Comparison of ENCODE assay signal across 17 cellular contexts in the genomic region with DNA sequence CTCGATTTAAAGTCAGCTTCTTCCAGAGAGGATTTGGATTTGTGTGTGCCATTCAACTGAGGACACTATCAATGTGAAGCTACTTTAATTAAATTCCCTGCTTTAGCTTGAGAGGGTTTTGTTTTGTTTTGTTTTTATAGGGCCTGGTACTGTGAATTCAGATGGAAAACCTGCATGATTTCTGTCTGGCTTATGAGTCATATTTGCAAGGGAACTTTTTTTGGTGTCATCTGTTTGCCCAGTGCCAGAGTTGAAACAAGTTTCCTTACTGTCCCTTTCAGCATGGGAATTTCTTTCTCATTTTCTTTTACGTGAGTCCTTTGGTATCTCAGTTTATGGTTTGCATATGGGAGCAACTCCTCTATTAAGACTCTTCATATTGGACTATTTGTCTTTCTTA.
DNase-seq lines count a peak whose midpoint lies in the region; ATAC-seq, FAIRE-seq and TF ChIP-seq lines count a peak whose summit lies in the region.
"Had no signal": no experiment of that assay in that cellular context is flagged by ENCODE, and none has a peak within 500 bp of the region (broad histone marks: within the 10 kb centered on the region; RNA-seq: fewer than 3 reads in every experiment).

No MANE protein-coding gene starts in this region.

- H3K27me3 Mint-ChIP-seq in MCF 10A (ENCODE audit: insufficient read depth, unreplicated experiment) (no peaks in the 10 kb centered on the region), astrocyte (ENCODE audit: low read depth, unreplicated experiment) (no peaks in the 10 kb centered on the region), natural killer cell (ENCODE audit: low read depth in 2 of 2) (peaks cover 0 to 4% of the 10 kb centered on the region in 2 donors)
- H3K27me3 Mint-ChIP-seq: B cell; CD4-positive, alpha-beta T cell had no signal

- H3K27me3 ChIP-seq in breast epithelium: no peaks in the 10 kb centered on the region
- H3K27me3 ChIP-seq in IMR-90 (ENCODE audit: control insufficient read depth, insufficient read depth, low read length): no peaks in the 10 kb centered on the region
- H3K27me3 ChIP-seq in astrocyte (ENCODE audit: insufficient read depth, low read length): no peaks in the 10 kb centered on the region
- no peaks in the 10 kb centered on the region for H3K27me3 ChIP-seq in BE2C
- no peaks in the 10 kb centered on the region for H3K27me3 ChIP-seq in tibial artery

- H3K18ac ChIP-seq in IMR-90 (ENCODE audit: low read depth, low read length): no peak overlapping the region; the same call in 1 of the 2 replicates

- H3K4me3 Mint-ChIP-seq in MCF 10A (ENCODE audit: unreplicated experiment) (no peak overlapping the region), astrocyte (ENCODE audit: unreplicated experiment) (no peak overlapping the region), natural killer cell (no peak overlapping the region)
- H3K4me3 Mint-ChIP-seq: B cell; CD4-positive, alpha-beta T cell had no signal

- CTCF ChIA-PET in MCF 10A (lab: Yijun Ruan, JAX) (interaction anchor here (0.6 to 1.7 kb wide), 3 partner anchors 16 to 228 kb away, joined by 3 to 5 read pairs (median 3); no protein-coding TSS in a partner anchor), IMR-90 (lab: Yijun Ruan, JAX) (interaction anchor here (0.6 kb wide), 1 partner anchor 49 kb away, joined by 3 read pairs; no protein-coding TSS in a partner anchor)

- H3K27ac ChIP-seq in breast epithelium: no peak overlapping the region
- H3K27ac ChIP-seq in IMR-90 (ENCODE audit: insufficient read depth, low read length): no peak overlapping the region
- no peak overlapping the region for H3K27ac ChIP-seq in astrocyte (ENCODE audit: low read depth, low read length)
- no peak overlapping the region for H3K27ac ChIP-seq in tibial artery

- H3K36me3 Mint-ChIP-seq in MCF 10A (ENCODE audit: insufficient read depth, unreplicated experiment) (no peaks in the 10 kb centered on the region), astrocyte (ENCODE audit: low read depth, unreplicated experiment) (no peaks in the 10 kb centered on the region), natural killer cell (no peaks in the 10 kb centered on the region)

- no peaks in the 10 kb centered on the region for H3K4me1 ChIP-seq in breast epithelium
- peaks cover 3% of the 10 kb centered on the region for H3K4me1 ChIP-seq in IMR-90 (ENCODE audit: control insufficient read depth, insufficient read depth, low read length)
- no peaks in the 10 kb centered on the region for H3K4me1 ChIP-seq in astrocyte (ENCODE audit: insufficient read depth, low read length)
- H3K4me1 ChIP-seq in BE2C: no peaks in the 10 kb centered on the region
- no peaks in the 10 kb centered on the region for H3K4me1 ChIP-seq in tibial artery

- peaks cover 3% of the 10 kb centered on the region for H3K9me1 ChIP-seq in IMR-90 (ENCODE audit: insufficient read depth, low read length)

- H3K9ac ChIP-seq in IMR-90 (ENCODE audit: low read depth, low read length) (no peak overlapping the region), astrocyte (ENCODE audit: low read length) (peak overlapping the region; percentile 4)

- POLR2A ChIA-PET in MCF 10A (lab: Yijun Ruan, JAX): interaction anchor here (1.4 kb wide), 1 partner anchor 133 kb away, joined by 4 read pairs; no protein-coding TSS in a partner anchor
- POLR2A ChIA-PET in IMR-90 (lab: Charles Lee; ENCODE audit: unreplicated experiment): no interaction called here

- peak overlapping the region; percentile 52 for H2BK5ac ChIP-seq in IMR-90 (ENCODE audit: low read depth, low read length, poor library complexity, severe bottlenecking)

- no peak overlapping the region for H3K4me3 ChIP-seq in breast epithelium
- no peak overlapping the region for H3K4me3 ChIP-seq in IMR-90 (ENCODE audit: insufficient read depth, low read depth, low read length)
- H3K4me3 ChIP-seq in astrocyte (ENCODE audit: insufficient read depth, low read depth, low read length): no peak overlapping the region
- H3K4me3 ChIP-seq in BE2C (ENCODE audit: low read depth, low read length): no peak overlapping the region
- H3K4me3 ChIP-seq in tibial artery: no peak overlapping the region

- in situ Hi-C loops in IMR-90 (cut with MboI; ENCODE audit: low sequenced_read_pairs): no loop called here

- no peak overlapping the region for H3K23ac ChIP-seq in IMR-90 (ENCODE audit: low read depth, low read length)

- dilution Hi-C loops in IMR-90 (cut with HindIII; ENCODE audit: low sequenced_read_pairs, unreplicated experiment): no loop called here

- peak overlapping the region; percentile 11 for H3K27ac Mint-ChIP-seq in MCF 10A (ENCODE audit: low read depth, unreplicated experiment)
- no peak overlapping the region for H3K27ac Mint-ChIP-seq in astrocyte (ENCODE audit: unreplicated experiment)
- H3K27ac Mint-ChIP-seq in natural killer cell: no peak overlapping the region
- H3K27ac Mint-ChIP-seq: B cell; CD4-positive, alpha-beta T cell had no signal

- H2AFZ ChIP-seq in IMR-90 (replicated peaks; ENCODE audit: low read length, poor library complexity): no peak overlapping the region
- H2AFZ ChIP-seq in astrocyte (ENCODE audit: low read depth, low read length): no peak overlapping the region

- H2BK120ac ChIP-seq in IMR-90 (ENCODE audit: low read depth, low read length): no peak overlapping the region

- H4K8ac ChIP-seq in IMR-90 (ENCODE audit: low read depth in 2 of 2, low read length in 2 of 2): no peak overlapping the region

- no peak overlapping the region for H3K4ac ChIP-seq in IMR-90 (ENCODE audit: low read depth, low read length)

- TF ChIP-seq CTCF in MCF 10A (IDR thresholded peaks at IDR 0.05; ENCODE audit: unreplicated experiment): no peak
- TF ChIP-seq CTCF in breast epithelium (IDR thresholded peaks at IDR 0.05): no peak
- no peak for TF ChIP-seq CTCF in IMR-90 (conservative IDR thresholded peaks at IDR 0.05; ENCODE audit: low read depth, low read length)
- no peak for TF ChIP-seq CTCF in astrocyte (IDR thresholded peaks at IDR 0.05; ENCODE audit: insufficient read depth, low read depth, low read length)
- TF ChIP-seq CTCF in BE2C (IDR thresholded peaks at IDR 0.05; ENCODE audit: low read depth, low read length): no peak
- no peak for TF ChIP-seq CTCF in natural killer cell (IDR thresholded peaks at IDR 0.05)
- no peak for TF ChIP-seq CTCF in tibial artery (IDR thresholded peaks at IDR 0.05)

- H3K9me3 ChIP-seq in breast epithelium: no peaks in the 10 kb centered on the region
- no peaks in the 10 kb centered on the region for H3K9me3 ChIP-seq in IMR-90 (ENCODE audit: control insufficient read depth, insufficient read depth, low read length)
- no peaks in the 10 kb centered on the region for H3K9me3 ChIP-seq in astrocyte (ENCODE audit: insufficient read depth, low read depth, low read length)
- H3K9me3 ChIP-seq in BE2C: no peaks in the 10 kb centered on the region
- H3K9me3 ChIP-seq in tibial artery: no peaks in the 10 kb centered on the region

- H3K4me2 ChIP-seq in IMR-90 (ENCODE audit: low read depth, low read length) (no peak overlapping the region), astrocyte (ENCODE audit: low read length) (no peak overlapping the region)

- ATAC-seq in IMR-90 (ENCODE audit: low read depth): no peak
- no peak for ATAC-seq in natural killer cell

- no TSS peak for BruUV-seq in MCF 10A (replicated peaks; lab: Mats Ljungman, UMichigan)
- BruUV-seq in IMR-90 (replicated peaks; lab: Mats Ljungman, UMichigan): no TSS peak

- no peaks in the 10 kb centered on the region for H4K20me1 ChIP-seq in IMR-90 (ENCODE audit: insufficient read depth, low read length)
- H4K20me1 ChIP-seq in astrocyte (ENCODE audit: insufficient read depth, low read length): no peaks in the 10 kb centered on the region

- H3K9me3 Mint-ChIP-seq in MCF 10A (ENCODE audit: unreplicated experiment) (no peaks in the 10 kb centered on the region), astrocyte (ENCODE audit: unreplicated experiment) (peaks cover 1% of the 10 kb centered on the region), natural killer cell (peaks cover 0 to 2% of the 10 kb centered on the region in 2 donors)

- intact Hi-C loops in MCF 10A (cut with micrococcal nuclease): no loop called here
- intact Hi-C loops in breast epithelium (cut with DNase I; ENCODE audit: low total_unique reads): no loop called here
- intact Hi-C loops in IMR-90 (cut with micrococcal nuclease): loop anchor here (10.0 kb wide), 1 partner anchor 393 kb away; no protein-coding TSS in a partner anchor
- intact Hi-C loops in natural killer cell (cut with micrococcal nuclease): no loop called here
- intact Hi-C loops in tibial artery (cut with DNase I; ENCODE audit: low total_unique reads): no loop called here

- no peak overlapping the region for H3K56ac ChIP-seq in IMR-90 (ENCODE audit: extremely low read depth, insufficient read depth, low read length)

- no peak overlapping the region; the same call in 2 of the 3 replicates for H2BK15ac ChIP-seq in IMR-90 (ENCODE audit: low read depth, low read length)

- FAIRE-seq in astrocyte (lab: Jason Lieb, UNC): peak; percentile 56
- FAIRE-seq: A204.1 had no signal

- H3K79me2 ChIP-seq in astrocyte (ENCODE audit: insufficient read depth, low read length): no peaks in the 10 kb centered on the region

- H3K4me1 Mint-ChIP-seq in MCF 10A (ENCODE audit: insufficient read depth, unreplicated experiment): peaks cover 38% of the 10 kb centered on the region
- H3K4me1 Mint-ChIP-seq in astrocyte (ENCODE audit: low read depth, unreplicated experiment): no peaks in the 10 kb centered on the region
- H3K4me1 Mint-ChIP-seq in natural killer cell: no peaks in the 10 kb centered on the region
- H3K4me1 Mint-ChIP-seq: B cell had no signal

- no CpG with 5 or more reads among the region's 2 CpGs for WGBS in IMR-90 (ENCODE audit: extremely low coverage in 2 of 2, insufficient read length in 1 of 2), 2 experiments

- H3K79me1 ChIP-seq in IMR-90 (ENCODE audit: low read depth in 1 of 2, low read length in 2 of 2): peaks cover 17 to 44% of the 10 kb centered on the region in 2 experiments

- H4K5ac ChIP-seq in IMR-90 (ENCODE audit: low read depth, low read length): no peak overlapping the region

- DNase-seq in MCF 10A (ENCODE audit: unreplicated experiment): peak; percentile 51
- no peak for DNase-seq in breast epithelium (ENCODE audit: low spot score in 2 of 2)
- DNase-seq in IMR-90: peak; percentile 14
- DNase-seq in astrocyte (ENCODE audit: low read depth): no peak
- no peak for DNase-seq in BE2C
- no peak for DNase-seq in natural killer cell
- no peak for DNase-seq in COLO668 (lab: John Stamatoyannopoulos, UW; ENCODE audit: unreplicated experiment)
- DNase-seq in tibial artery: no peak
- DNase-seq: CD4-positive, alpha-beta T cell; Karpas-422; MV-4-11; NCI-H1417; NCI-H187 treated with DMSO at 0.1 percent for 48 hours; NCI-H526 treated with DMSO at 0.1 percent for 48 hours; SHP77 treated with DMSO at 0.1 percent for 48 hours had no signal

- TF ChIP-seq RAD21 in IMR-90 (IDR thresholded peaks at IDR 0.05; ENCODE audit: low read length): no peak

- H2BK20ac ChIP-seq in IMR-90 (ENCODE audit: low read depth, low read length): peak overlapping the region; percentile 55; the same call in 1 of the 2 replicates

- H2AK5ac ChIP-seq in IMR-90 (ENCODE audit: low read depth, low read length): no peak overlapping the region

- H2AK9ac ChIP-seq in IMR-90 (replicated peaks; ENCODE audit: low read depth, low read length, poor library complexity): no peak overlapping the region

- H3K36me3 ChIP-seq in breast epithelium (no peaks in the 10 kb centered on the region), IMR-90 (ENCODE audit: control insufficient read depth, insufficient read depth, low read length) (no peaks in the 10 kb centered on the region), astrocyte (ENCODE audit: insufficient read depth, low read length) (no peaks in the 10 kb centered on the region), BE2C (no peaks in the 10 kb centered on the region), tibial artery (no peaks in the 10 kb centered on the region)

- H3K14ac ChIP-seq in IMR-90 (replicated peaks; ENCODE audit: low read depth, low read length): peak overlapping the region; percentile 29; the same call in 1 of the 2 replicates

- H4K91ac ChIP-seq in IMR-90 (ENCODE audit: insufficient read depth, low read depth, low read length): peak overlapping the region; percentile 55; the same call in 1 of the 2 replicates

- TF ChIP-seq POLR2A in breast epithelium (IDR thresholded peaks at IDR 0.05) (no peak), IMR-90 (IDR thresholded peaks at IDR 0.05; ENCODE audit: low read depth, low read length) (no peak)

Comparison
In these comparisons a context has a peak if more than half of its experiments do, and no peak if none do; other contexts are left out.
1. DNase-seq: peak in MCF 10A (single experiment) and IMR-90 (single experiment); none in breast epithelium (0 of 2), astrocyte (single experiment), BE2C (single experiment), natural killer cell (single experiment), COLO668 (single experiment) and tibial artery (0 of 2).